15 cellular contexts compared by ENCODE assay signal in the genomic region with DNA sequence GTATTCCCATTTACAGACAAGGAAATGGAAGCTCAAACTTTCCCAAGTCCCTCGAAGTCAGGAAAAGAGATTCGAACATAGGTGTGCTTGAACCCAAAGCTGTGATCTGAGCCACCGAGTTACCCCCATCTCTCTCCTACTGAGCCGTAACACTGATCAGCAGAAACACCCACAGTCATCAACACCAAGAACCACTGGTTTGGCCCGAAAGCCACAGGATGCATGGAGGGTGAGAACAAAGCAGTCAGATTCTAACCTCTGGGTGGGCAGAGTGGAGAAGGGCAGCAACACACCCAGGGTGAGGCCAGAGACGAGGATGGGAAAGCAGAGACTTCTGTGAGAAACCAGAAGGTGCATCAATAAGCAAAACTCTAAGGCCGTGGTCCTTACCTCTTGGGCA. TPM values are rescaled to one million over a fixed set of nuclear protein-coding genes. Genes with fewer than 3 reads are reported as not detected.
A peak's percentile ranks its signal among the peaks of the same experiment; 100 is the strongest.
DNase-seq lines count a peak whose midpoint lies in the region; TF ChIP-seq lines count a peak whose summit lies in the region.
"Had no signal": no experiment of that assay in that cellular context is flagged by ENCODE, and none has a peak within 500 bp of the region (broad histone marks: within the 10 kb centered on the region; RNA-seq: fewer than 3 reads in every experiment).

No MANE protein-coding gene starts in this region.

- H3K27me3 ChIP-seq in ascending aorta: no peaks in the 10 kb centered on the region
- H3K27me3 ChIP-seq: BLaER1 treated with 17β-estradiol and CSF1 and Interleukin-3, amounts not matched to agents 10 nM and 100 nM had no signal

- H3K27ac ChIP-seq in ascending aorta: no peak overlapping the region
- H3K27ac ChIP-seq: BLaER1 treated with 17β-estradiol and CSF1 and Interleukin-3, amounts not matched to agents 10 nM and 100 nM had no signal

- intact Hi-C loops in ascending aorta (cut with DNase I): no loop called here

- no peak for DNase-seq in activated naive CD4-positive, alpha-beta T cell treated with Interleukin-2 at 50 U/mL for 16 hours
- DNase-seq in glutamatergic neuron (no peak), neural crest cell (ENCODE audit: low read depth, low spot score) (no peak), T1000 (lab: John Stamatoyannopoulos, UW) (no peak), ascending aorta (ENCODE audit: low spot score in 2 of 2) (no peak)
- DNase-seq in stimulated activated CD4-positive, alpha-beta T cell treated with anti-CD3 and anti-CD28 coated beads, Interleukin-15, amount 100 ng/mL, for 24 hours: no peak
- DNase-seq: 8988T; Calu3; CD8-positive, alpha-beta T cell; DMS79 treated with DMSO at 0.1 percent for 48 hours; GF-D8; HCEC 1CT had no signal

- H3K27ac Mint-ChIP-seq in activated naive CD4-positive, alpha-beta T cell treated with anti-CD3 and anti-CD28 coated beads, Interleukin-2, amount 50 U/mL, for 24 hours: peak overlapping the region; percentile 19
- H3K27ac Mint-ChIP-seq in glutamatergic neuron (ENCODE audit: unreplicated experiment) (peak overlapping the region; percentile 7), neural crest cell (ENCODE audit: unreplicated experiment) (peak overlapping the region; percentile 59)
- H3K27ac Mint-ChIP-seq: B cell; CD8-positive, alpha-beta T cell had no signal

- no peak overlapping the region for H3K4me3 ChIP-seq in ascending aorta
- H3K4me3 ChIP-seq: BLaER1 treated with 17β-estradiol and CSF1 and Interleukin-3, amounts not matched to agents 10 nM and 100 nM had no signal

- H3K9me3 ChIP-seq in ascending aorta: no peaks in the 10 kb centered on the region
- H3K9me3 ChIP-seq: BLaER1 treated with 17β-estradiol and CSF1 and Interleukin-3, amounts not matched to agents 10 nM and 100 nM had no signal

- no peak overlapping the region for H3K4me3 Mint-ChIP-seq in activated naive CD4-positive, alpha-beta T cell treated with anti-CD3 and anti-CD28 coated beads, Interleukin-2, amount 50 U/mL, for 24 hours
- no peak overlapping the region for H3K4me3 Mint-ChIP-seq in glutamatergic neuron (ENCODE audit: unreplicated experiment)
- no peak overlapping the region for H3K4me3 Mint-ChIP-seq in neural crest cell
- H3K4me3 Mint-ChIP-seq: B cell; CD8-positive, alpha-beta T cell had no signal

- H3K9me3 Mint-ChIP-seq in activated naive CD4-positive, alpha-beta T cell treated with anti-CD3 and anti-CD28 coated beads, Interleukin-2, amount 50 U/mL, for 24 hours: no peaks in the 10 kb centered on the region
- H3K9me3 Mint-ChIP-seq in glutamatergic neuron (ENCODE audit: unreplicated experiment) (peaks cover 21% of the 10 kb centered on the region), neural crest cell (no peaks in the 10 kb centered on the region)
- H3K9me3 Mint-ChIP-seq: CD8-positive, alpha-beta T cell had no signal

- peaks cover 9% of the 10 kb centered on the region for H3K4me1 Mint-ChIP-seq in activated naive CD4-positive, alpha-beta T cell treated with anti-CD3 and anti-CD28 coated beads, Interleukin-2, amount 50 U/mL, for 24 hours
- H3K4me1 Mint-ChIP-seq in glutamatergic neuron (ENCODE audit: low read depth, unreplicated experiment) (peaks cover 43% of the 10 kb centered on the region), neural crest cell (peaks cover 16% of the 10 kb centered on the region)

- peaks cover 1% of the 10 kb centered on the region for H3K27me3 Mint-ChIP-seq in activated naive CD4-positive, alpha-beta T cell treated with anti-CD3 and anti-CD28 coated beads, Interleukin-2, amount 50 U/mL, for 24 hours
- H3K27me3 Mint-ChIP-seq in glutamatergic neuron (ENCODE audit: unreplicated experiment) (peaks cover 10% of the 10 kb centered on the region), neural crest cell (ENCODE audit: low read depth) (peaks cover 55% of the 10 kb centered on the region)

- H3K36me3 ChIP-seq in ascending aorta: no peaks in the 10 kb centered on the region
- H3K36me3 ChIP-seq: BLaER1 treated with 17β-estradiol and CSF1 and Interleukin-3, amounts not matched to agents 10 nM and 100 nM had no signal

- peaks cover 4% of the 10 kb centered on the region for H3K36me3 Mint-ChIP-seq in activated naive CD4-positive, alpha-beta T cell treated with anti-CD3 and anti-CD28 coated beads, Interleukin-2, amount 50 U/mL, for 24 hours
- H3K36me3 Mint-ChIP-seq in glutamatergic neuron (ENCODE audit: unreplicated experiment): no peaks in the 10 kb centered on the region
- H3K36me3 Mint-ChIP-seq in neural crest cell (ENCODE audit: low read depth): no peaks in the 10 kb centered on the region

- no peaks in the 10 kb centered on the region for H3K4me1 ChIP-seq in ascending aorta

- no peak for TF ChIP-seq CTCF in glutamatergic neuron (IDR thresholded peaks at IDR 0.05; ENCODE audit: partially characterized antibody, unreplicated experiment)
- no peak for TF ChIP-seq CTCF in neural crest cell (conservative IDR thresholded peaks at IDR 0.05)
- no peak for TF ChIP-seq CTCF in ascending aorta (IDR thresholded peaks at IDR 0.05)

RNA-seq across cellular contexts. Expression of a gene that starts 27.7 kb away (rescaled TPM):
- total RNA-seq in glutamatergic neuron (ENCODE audit: unreplicated experiment) (53.4 TPM), neural crest cell (2.3 and 2.5 TPM in 2 replicates), ascending aorta (not detected)

RNA-seq across cellular contexts. Expression of a gene that starts 57.5 kb away (rescaled TPM):
- total RNA-seq in glutamatergic neuron (ENCODE audit: unreplicated experiment): 30.7 TPM
- 20.6 and 21.5 TPM in 2 replicates for total RNA-seq in neural crest cell
- total RNA-seq in ascending aorta: 30.2 TPM

Comparison
In these comparisons a context has a peak if more than half of its experiments do, and no peak if none do; other contexts are left out.
1. H3K27ac Mint-ChIP-seq: peak in every context shown above with its lines; median percentile 59 in neural crest cell; 19 in activated naive CD4-positive, alpha-beta T cell treated with anti-CD3 and anti-CD28 coated beads, Interleukin-2, amount 50 U/mL, for 24 hours; 7 in glutamatergic neuron.
2. RNA of a gene that starts 27.7 kb away (total RNA-seq): 53.4 TPM in glutamatergic neuron (single experiment); 2.3 to 2.5 TPM in neural crest cell and not detected in ascending aorta (single experiment); every median in the first group is over 10 times any median in the second.